15 cellular contexts compared by ENCODE assay signal in genomic region chr20:53316221-53316937, GRCh38.
DNase-seq lines count a peak whose midpoint lies in the region; ATAC-seq and TF ChIP-seq lines count a peak whose summit lies in the region.
"Had no signal": no experiment of that assay in that cellular context is flagged by ENCODE, and none has a peak within 500 bp of the region (broad histone marks: within the 10 kb centered on the region; RNA-seq: fewer than 3 reads in every experiment).

No MANE protein-coding gene starts in this region.

- peaks cover 6% of the 10 kb centered on the region for H3K9me3 Mint-ChIP-seq in activated T-helper 17 cell treated with anti-CD3 and anti-CD28 coated beads, Interleukin-2, amount 50 U/mL, for 72 hours
- H3K9me3 Mint-ChIP-seq in stimulated activated effector memory CD8-positive, alpha-beta T cell treated with anti-CD3 and anti-CD28 coated beads, Interleukin-12 subunit alpha, Interleukin-12 subunit beta, amount 100 ng/mL, for 72 hours = no peaks in the 10 kb centered on the region
- no peaks in the 10 kb centered on the region for H3K9me3 Mint-ChIP-seq in immature natural killer cell

- H3K4me1 Mint-ChIP-seq in activated T-helper 17 cell treated with anti-CD3 and anti-CD28 coated beads, Interleukin-2, amount 50 U/mL, for 72 hours = peaks cover 5% of the 10 kb centered on the region
- H3K4me1 Mint-ChIP-seq in stimulated activated effector memory CD8-positive, alpha-beta T cell treated with anti-CD3 and anti-CD28 coated beads, Interleukin-12 subunit alpha, Interleukin-12 subunit beta, amount 100 ng/mL, for 72 hours = peaks cover 8% of the 10 kb centered on the region
- H3K4me1 Mint-ChIP-seq in immature natural killer cell = no peaks in the 10 kb centered on the region

- no peaks in the 10 kb centered on the region for H3K36me3 ChIP-seq in kidney epithelial cell (ENCODE audit: control insufficient read depth, insufficient read depth, low read length)
- H3K36me3 ChIP-seq: SJSA1 had no signal

- DNase-seq in NOMO-1 treated with DMSO at 0.1 percent for 48 hours (lab: John Stamatoyannopoulos, UW; ENCODE audit: unreplicated experiment) = peak; percentile 28
- DNase-seq in NOMO-1 treated with dmso at 0.1 percent for 144 hours (lab: John Stamatoyannopoulos, UW; ENCODE audit: unreplicated experiment) = no peak
- DNase-seq in kidney epithelial cell (ENCODE audit: low read depth) = peak; percentile 16
- DNase-seq in stimulated activated effector memory CD8-positive, alpha-beta T cell treated with anti-CD3 and anti-CD28 coated beads, Interleukin-12 subunit alpha, Interleukin-12 subunit beta, amount 100 ng/mL, for 72 hours (ENCODE audit: low spot score in 2 of 2) = no peak
- no peak for DNase-seq in activated CD8-positive, alpha-beta memory T cell treated with anti-CD3 and anti-CD28 coated beads for 24 hours
- no peak for DNase-seq in GOT3 (lab: John Stamatoyannopoulos, UW)
- no peak for DNase-seq in immature natural killer cell
- DNase-seq: CD4-positive, alpha-beta memory T cell; DMS79 treated with DMSO at 0.1 percent for 48 hours; HFFc6; Kasumi-1; NCI-H187 treated with DMSO at 0.1 percent for 48 hours; NCI-H526 treated with DMSO at 0.1 percent for 48 hours had no signal

- H3K27ac Mint-ChIP-seq in activated T-helper 17 cell treated with anti-CD3 and anti-CD28 coated beads, Interleukin-2, amount 50 U/mL, for 72 hours = no peak overlapping the region
- no peak overlapping the region for H3K27ac Mint-ChIP-seq in stimulated activated effector memory CD8-positive, alpha-beta T cell treated with anti-CD3 and anti-CD28 coated beads, Interleukin-12 subunit alpha, Interleukin-12 subunit beta, amount 100 ng/mL, for 72 hours
- H3K27ac Mint-ChIP-seq in immature natural killer cell = no peak overlapping the region
- H3K27ac Mint-ChIP-seq: HFFc6 had no signal

- no peaks in the 10 kb centered on the region for H3K27me3 Mint-ChIP-seq in activated T-helper 17 cell treated with anti-CD3 and anti-CD28 coated beads, Interleukin-2, amount 50 U/mL, for 72 hours
- H3K27me3 Mint-ChIP-seq in immature natural killer cell (ENCODE audit: low read depth in 3 of 3) = peaks cover 0 to 10% (median 1%) of the 10 kb centered on the region in 3 donors

- no peak overlapping the region for H3K4me3 ChIP-seq in kidney epithelial cell (ENCODE audit: low read depth, low read length)
- H3K4me3 ChIP-seq: SJSA1 had no signal

- no peaks in the 10 kb centered on the region for H3K27me3 ChIP-seq in kidney epithelial cell (ENCODE audit: control insufficient read depth, insufficient read depth, low read length)

- H3K4me3 Mint-ChIP-seq in activated T-helper 17 cell treated with anti-CD3 and anti-CD28 coated beads, Interleukin-2, amount 50 U/mL, for 72 hours = no peak overlapping the region
- H3K4me3 Mint-ChIP-seq in stimulated activated effector memory CD8-positive, alpha-beta T cell treated with anti-CD3 and anti-CD28 coated beads, Interleukin-12 subunit alpha, Interleukin-12 subunit beta, amount 100 ng/mL, for 72 hours = no peak overlapping the region
- H3K4me3 Mint-ChIP-seq in immature natural killer cell = no peak overlapping the region
- H3K4me3 Mint-ChIP-seq: CD4-positive, alpha-beta memory T cell; HFFc6 had no signal

- no peak for TF ChIP-seq CTCF in kidney epithelial cell (IDR thresholded peaks at IDR 0.05; ENCODE audit: insufficient read depth, low read length, poor library complexity, severe bottlenecking)

- ATAC-seq in activated T-helper 17 cell treated with anti-CD3 and anti-CD28 coated beads, Interleukin-2, amount 50 U/mL, for 72 hours (replicated peaks) = peak; percentile 69
- peak; percentile 75 for ATAC-seq in stimulated activated effector memory CD8-positive, alpha-beta T cell treated with anti-CD3 and anti-CD28 coated beads, Interleukin-12 subunit alpha, Interleukin-12 subunit beta, amount 100 ng/mL, for 72 hours

- peaks cover 11% of the 10 kb centered on the region for H3K36me3 Mint-ChIP-seq in activated T-helper 17 cell treated with anti-CD3 and anti-CD28 coated beads, Interleukin-2, amount 50 U/mL, for 72 hours (ENCODE audit: low read depth)
- no peaks in the 10 kb centered on the region for H3K36me3 Mint-ChIP-seq in stimulated activated effector memory CD8-positive, alpha-beta T cell treated with anti-CD3 and anti-CD28 coated beads, Interleukin-12 subunit alpha, Interleukin-12 subunit beta, amount 100 ng/mL, for 72 hours
- H3K36me3 Mint-ChIP-seq in immature natural killer cell = no peaks in the 10 kb centered on the region

Comparison
In these comparisons a context has a peak if more than half of its experiments do, and no peak if none do; other contexts are left out.
1. DNase-seq: peak in NOMO-1 treated with DMSO at 0.1 percent for 48 hours (single experiment) and kidney epithelial cell (single experiment); none in NOMO-1 treated with dmso at 0.1 percent for 144 hours (single experiment), stimulated activated effector memory CD8-positive, alpha-beta T cell treated with anti-CD3 and anti-CD28 coated beads, Interleukin-12 subunit alpha, Interleukin-12 subunit beta, amount 100 ng/mL, for 72 hours (0 of 2), activated CD8-positive, alpha-beta memory T cell treated with anti-CD3 and anti-CD28 coated beads for 24 hours (single experiment), GOT3 (single experiment) and immature natural killer cell (0 of 3).